Comparison of ENCODE assay signal across 27 cellular contexts in genomic region chr17:30677550-30678254, GRCh38.
A peak's percentile ranks its signal among the peaks of the same experiment; 100 is the strongest.
DNase-seq lines count a peak whose midpoint lies in the region; ATAC-seq, FAIRE-seq and TF ChIP-seq lines count a peak whose summit lies in the region.
"Had no signal": no experiment of that assay in that cellular context is flagged by ENCODE, and none has a peak within 500 bp of the region (broad histone marks: within the 10 kb centered on the region; RNA-seq: fewer than 3 reads in every experiment).

No MANE protein-coding gene starts in this region.

- CTCF ChIA-PET in K562 (lab: Yijun Ruan, JAX; ENCODE audit: low intra/inter-chr PET ratio): no interaction called here

- H3K4me3 ChIP-seq in K562 (no peak overlapping the region), mucosa of descending colon (no peak overlapping the region), small intestine (ENCODE audit: low read depth in 1 of 2, low read length in 2 of 2) (no peak overlapping the region), upper lobe of right lung (no peak overlapping the region)
- H3K4me3 ChIP-seq: BLaER1, GM12878 had no signal

- no peak for TF ChIP-seq EP300 in K562 (IDR thresholded peaks at IDR 0.05; ENCODE audit: low read length)

- no peak overlapping the region for H2AFZ ChIP-seq in K562 (ENCODE audit: low read depth, low read length)

- POLR2A ChIA-PET in K562 (lab: Yijun Ruan, JAX): no interaction called here

- H3K36me3 ChIP-seq in K562 (ENCODE audit: control insufficient read depth, insufficient read depth, low read length): no peaks in the 10 kb centered on the region
- H3K36me3 ChIP-seq in mucosa of descending colon (ENCODE audit: low read depth): no peaks in the 10 kb centered on the region
- H3K36me3 ChIP-seq in small intestine (ENCODE audit: control insufficient read depth in 2 of 2, insufficient read depth in 2 of 2, low read length in 2 of 2): no peaks in the 10 kb centered on the region
- H3K36me3 ChIP-seq in upper lobe of right lung: no peaks in the 10 kb centered on the region
- H3K36me3 ChIP-seq: BE2C, BLaER1 had no signal

- H3K9ac ChIP-seq in K562 (ENCODE audit: insufficient read depth in 1 of 2, low read depth in 2 of 2, low read length in 2 of 2): no peak overlapping the region
- H3K9ac ChIP-seq: BLaER1 had no signal

- no peaks in the 10 kb centered on the region for H3K9me1 ChIP-seq in K562 (ENCODE audit: control insufficient read depth, insufficient read depth, low read length)

- ATAC-seq in K562 (no peak), mucosa of descending colon (peak; percentile 56), upper lobe of right lung (no peak), HG03045 (IDR thresholded peaks at IDR 0.05; ENCODE audit: unreplicated experiment) (no peak)
- ATAC-seq: GM12878 had no signal

- no peak overlapping the region for H3K4me2 ChIP-seq in K562 (ENCODE audit: insufficient read depth, low read length)
- H3K4me2 ChIP-seq: BLaER1 had no signal

- intact Hi-C loops in K562 (cut with micrococcal nuclease) (no loop called here), mucosa of descending colon (cut with DNase I, micrococcal nuclease) (no loop called here), upper lobe of right lung (cut with DNase I) (no loop called here)

- no TSS peak for BruUV-seq in K562 (replicated peaks; lab: Mats Ljungman, UMichigan)

- WGBS in K562 (ENCODE audit: insufficient coverage, low coverage, missing lambda C conversion rate): 0% methylated on average over 4 of the region's 4 CpGs
- 55 to 75% (median 68%) methylated on average over 4 of the region's 4 CpGs for WGBS in small intestine, 3 donors

- H3K9me3 ChIP-seq in K562 (replicated peaks; ENCODE audit: control insufficient read depth, insufficient read depth, low read depth, low read length) (0 out of 2 replicates have a peak, but pooled peaks cover 4% of the 10 kb centered on the region), mucosa of descending colon (peaks cover 3% of the 10 kb centered on the region), small intestine (ENCODE audit: control insufficient read depth, low read depth) (no peaks in the 10 kb centered on the region), upper lobe of right lung (peaks cover 5% of the 10 kb centered on the region)
- H3K9me3 ChIP-seq: BE2C had no signal

- H4K20me1 ChIP-seq in K562 (replicated peaks; ENCODE audit: control insufficient read depth, insufficient read depth, low read length): no peaks in the 10 kb centered on the region
- H4K20me1 ChIP-seq: BLaER1 had no signal

- in situ Hi-C loops in K562 (cut with MboI): no loop called here

- DNase-seq in K562 (ENCODE audit: extremely low read depth in 1 of 4, low spot score in 3 of 4): no peak
- peak in 1 of 3 donors; percentile 31 for DNase-seq in mucosa of descending colon
- DNase-seq in small intestine: peak; percentile 62
- DNase-seq in upper lobe of right lung: no peak
- no peak for DNase-seq in activated CD8-positive, alpha-beta memory T cell treated with anti-CD3 and anti-CD28 coated beads, Interleukin-2, amount 50 U/mL, for 48 hours
- DNase-seq in globus pallidus (ENCODE audit: low spot score): no peak
- DNase-seq: 8988T; ACHN; BE2C; C1 segment of cervical spinal cord; CD4-positive, alpha-beta memory T cell; CD4-positive, CD25-positive, alpha-beta regulatory T cell; CD8-positive, alpha-beta memory T cell; COR-L47; DMS 273 treated with DMSO at 0.1 percent for 48 hours; DMS153; DMS53; DMS79; DND-41; EL; GDM1 had no signal

- TF ChIP-seq POLR2A in K562 (conservative IDR thresholded peaks at IDR 0.05): no peak

- no peak for TF ChIP-seq CTCF in K562 (IDR thresholded peaks at IDR 0.05 in 2 of 3, conservative IDR thresholded peaks at IDR 0.05 in 1 of 3; ENCODE audit: insufficient read depth in 2 of 3, low read depth in 1 of 3, low read length in 3 of 3)
- no peak for TF ChIP-seq CTCF in mucosa of descending colon (IDR thresholded peaks at IDR 0.05)
- no peak for TF ChIP-seq CTCF in upper lobe of right lung (IDR thresholded peaks at IDR 0.05)

- no peaks in the 10 kb centered on the region for H3K27me3 ChIP-seq in K562 (ENCODE audit: control insufficient read depth in 2 of 2, insufficient read depth in 2 of 2, low read length in 2 of 2)
- no peaks in the 10 kb centered on the region for H3K27me3 ChIP-seq in small intestine (ENCODE audit: control insufficient read depth in 2 of 2, insufficient read depth in 2 of 2, low read length in 2 of 2)
- H3K27me3 ChIP-seq in upper lobe of right lung: no peaks in the 10 kb centered on the region
- H3K27me3 ChIP-seq: BE2C, BLaER1 had no signal

- no peak overlapping the region for H3K27ac ChIP-seq in K562 (ENCODE audit: extremely low read depth, low read depth, low read length)
- H3K27ac ChIP-seq in small intestine (ENCODE audit: low read depth in 1 of 2, low read length in 1 of 2): no peak overlapping the region
- no peak overlapping the region for H3K27ac ChIP-seq in upper lobe of right lung
- H3K27ac ChIP-seq: BLaER1 had no signal

- FAIRE-seq in K562 (lab: Jason Lieb, UNC) (peak; percentile 76), small intestine (lab: Jason Lieb, UNC) (no peak)
- FAIRE-seq: A204.1, GM12878, GM12892, GM18507 had no signal

- H3K79me2 ChIP-seq in K562 (ENCODE audit: control insufficient read depth, insufficient read depth, low read length): no peaks in the 10 kb centered on the region

- H3K4me1 ChIP-seq in K562 (replicated peaks in 1 of 2; ENCODE audit: control insufficient read depth in 2 of 2, insufficient read depth in 2 of 2, low read length in 2 of 2): no peaks in the 10 kb centered on the region
- H3K4me1 ChIP-seq in mucosa of descending colon (ENCODE audit: low read depth): no peaks in the 10 kb centered on the region
- H3K4me1 ChIP-seq in small intestine (ENCODE audit: control insufficient read depth in 2 of 2, insufficient read depth in 1 of 2, low read depth in 1 of 2, low read length in 1 of 2): no peaks in the 10 kb centered on the region
- no peaks in the 10 kb centered on the region for H3K4me1 ChIP-seq in upper lobe of right lung
- H3K4me1 ChIP-seq: BE2C, BLaER1 had no signal

- TF ChIP-seq RAD21 in K562 (CRISPR knock-in tag; conservative IDR thresholded peaks at IDR 0.05 in 1 of 2, IDR thresholded peaks at IDR 0.05 in 1 of 2): no peak

TF ChIP-seq in K562, 482 proteins besides CTCF, POLR2A, EP300 and RAD21:
- no peak for TF ChIP-seq ATF1 (CRISPR knock-in tag; IDR thresholded peaks at IDR 0.05)
- TF ChIP-seq ATF1 (tag; IDR thresholded peaks at IDR 0.05): no peak
- no peak for TF ChIP-seq ZBTB34 (CRISPR knock-in tag; IDR thresholded peaks at IDR 0.05)
- TF ChIP-seq ZFPM2 (CRISPR knock-in tag; IDR thresholded peaks at IDR 0.05): no peak
- no peak for TF ChIP-seq POLR2H (tag; IDR thresholded peaks at IDR 0.05; ENCODE audit: low read depth)
- TF ChIP-seq SIN3A (IDR thresholded peaks at IDR 0.05; ENCODE audit: borderline replicate concordance in 2 of 2, control insufficient read depth in 1 of 2, low read depth in 2 of 2, low read length in 2 of 2): no peak
- TF ChIP-seq HMBOX1 (IDR thresholded peaks at IDR 0.05): no peak
- TF ChIP-seq NUFIP1 (IDR thresholded peaks at IDR 0.05; ENCODE audit: partially characterized antibody): no peak
